Comparison of ENCODE assay signal across 22 cellular contexts in genomic region chr1:73310797-73311381, GRCh38.
"Had no signal": no experiment of that assay in that cellular context is flagged by ENCODE, and none has a peak within 500 bp of the region (broad histone marks: within the 10 kb centered on the region; RNA-seq: fewer than 3 reads in every experiment).

No MANE protein-coding gene starts in this region.

- H3K27ac ChIP-seq: coronary artery, left ventricle myocardium inferior, lower lobe of right lung, neutrophil, right atrium auricular region, tibial artery, upper lobe of left lung, uterus had no signal

- ATAC-seq: left cardiac atrium; lower lobe of right lung; stimulated activated memory B cell treated with anti-CD40 and anti-IgM and Interleukin-4, amounts not matched to agents 10 μg/mL and 1 μg/mL and 100 μg/mL, for 72 hours had no signal

- H3K4me1 ChIP-seq: left ventricle myocardium inferior, lower lobe of right lung, right atrium auricular region, upper lobe of left lung, uterus had no signal

- H3K27me3 ChIP-seq: neutrophil, right atrium auricular region, tibial artery, upper lobe of left lung, uterus had no signal

- H3K27me3 Mint-ChIP-seq: memory B cell; naive B cell; stimulated activated memory B cell treated with anti-CD40 and anti-IgM and Interleukin-4, amounts not matched to agents 10 μg/mL and 1 μg/mL and 100 μg/mL, for 72 hours; stimulated activated naive CD8-positive, alpha-beta T cell treated with anti-CD3 and anti-CD28 coated beads, Interleukin-15, Interleukin-2, amounts not matched to agents 100 ng/mL and 50 ng/mL, for 24 hours had no signal

- H3K4me1 Mint-ChIP-seq: immature natural killer cell; memory B cell; naive B cell; nephron; stimulated activated memory B cell treated with anti-CD40 and anti-IgM and Interleukin-4, amounts not matched to agents 10 μg/mL and 1 μg/mL and 100 μg/mL, for 72 hours had no signal

- H3K36me3 Mint-ChIP-seq: immature natural killer cell; memory B cell; naive B cell; stimulated activated memory B cell treated with anti-CD40 and anti-IgM and Interleukin-4, amounts not matched to agents 10 μg/mL and 1 μg/mL and 100 μg/mL, for 72 hours had no signal

- H3K9me3 Mint-ChIP-seq: nephron had no signal

- H3K4me3 ChIP-seq: coronary artery, left ventricle myocardium inferior, lower lobe of right lung, right atrium auricular region, tibial artery, upper lobe of left lung, uterus had no signal

- DNase-seq: effector CD4-positive, alpha-beta T cell; foreskin melanocyte; head of caudate nucleus; hippocampal formation; immature natural killer cell; kidney; left cardiac atrium; left ventricle myocardium inferior; lower lobe of right lung; naive B cell; small intestine; stimulated activated CD4-positive, alpha-beta T cell treated with anti-CD3 and anti-CD28 coated beads, Interleukin-2, amount 100 ng/mL, for 48 hours; tibial artery; upper lobe of left lung; uterus had no signal

- H3K9me3 ChIP-seq: lower lobe of right lung, neutrophil, right atrium auricular region, tibial artery, upper lobe of left lung, uterus had no signal

- H3K4me3 Mint-ChIP-seq: immature natural killer cell; memory B cell; naive B cell; nephron; stimulated activated memory B cell treated with anti-CD40 and anti-IgM and Interleukin-4, amounts not matched to agents 10 μg/mL and 1 μg/mL and 100 μg/mL, for 72 hours; stimulated activated naive CD8-positive, alpha-beta T cell treated with anti-CD3 and anti-CD28 coated beads, Interleukin-15, Interleukin-2, amounts not matched to agents 100 ng/mL and 50 ng/mL, for 24 hours had no signal

- H3K27ac Mint-ChIP-seq: immature natural killer cell; memory B cell; naive B cell; nephron; stimulated activated memory B cell treated with anti-CD40 and anti-IgM and Interleukin-4, amounts not matched to agents 10 μg/mL and 1 μg/mL and 100 μg/mL, for 72 hours; stimulated activated naive CD8-positive, alpha-beta T cell treated with anti-CD3 and anti-CD28 coated beads, Interleukin-15, Interleukin-2, amounts not matched to agents 100 ng/mL and 50 ng/mL, for 24 hours had no signal

- H3K36me3 ChIP-seq: left ventricle myocardium inferior, lower lobe of right lung, neutrophil, right atrium auricular region, tibial artery, upper lobe of left lung, uterus had no signal
